In genomic region chr11:126544311-126545056, GRCh38 we compare ENCODE assay signal across 1 cellular context.
A peak's percentile ranks its signal among the peaks of the same experiment; 100 is the strongest.
TF ChIP-seq lines count a peak whose summit lies in the region.

No MANE protein-coding gene starts in this region.

TF ChIP-seq in HCT116, 20 proteins besides CTCF, POLR2A, EP300 and RAD21 (continued from another document):
- TF ChIP-seq REST (IDR thresholded peaks at IDR 0.05; ENCODE audit: low read depth) = peak; percentile 39
TF ChIP-seq in HCT116: peak in this region for 1.
